8 cellular contexts compared by ENCODE assay signal in genomic region chr3:107235923-107236315, GRCh38.
DNase-seq lines count a peak whose midpoint lies in the region; ATAC-seq, FAIRE-seq and TF ChIP-seq lines count a peak whose summit lies in the region.

No MANE protein-coding gene starts in this region.

- no peaks in the 10 kb centered on the region for H3K36me3 Mint-ChIP-seq in astrocyte (ENCODE audit: low read depth, unreplicated experiment)

- H4K20me1 ChIP-seq in MM.1S (ENCODE audit: insufficient read depth, low read length) (no peaks in the 10 kb centered on the region), astrocyte (ENCODE audit: insufficient read depth, low read length) (no peaks in the 10 kb centered on the region)

- H2AFZ ChIP-seq in MM.1S (ENCODE audit: low read length) (peak overlapping the region; percentile 41), astrocyte (ENCODE audit: low read depth, low read length) (peak overlapping the region; percentile 88)

- WGBS in prostate gland = 0% methylated on average over 5 of the region's 5 CpGs

- H3K4me1 Mint-ChIP-seq in astrocyte (ENCODE audit: low read depth, unreplicated experiment) = peaks cover 6% of the 10 kb centered on the region

- peak; percentile 76 for ATAC-seq in left ventricle myocardium superior

- H3K9ac ChIP-seq in MM.1S (ENCODE audit: low read length) (peak overlapping the region; percentile 10; the same call in 1 of the 2 replicates), astrocyte (ENCODE audit: low read length) (peak overlapping the region; percentile 81)

- no peaks in the 10 kb centered on the region for H3K9me3 Mint-ChIP-seq in astrocyte (ENCODE audit: unreplicated experiment)

- H3K27ac Mint-ChIP-seq in astrocyte (ENCODE audit: unreplicated experiment) = peak overlapping the region; percentile 66

- peak; percentile 67 for DNase-seq in NCI-H510A treated with DMSO at 0.1 percent for 48 hours (lab: John Stamatoyannopoulos, UW)
- DNase-seq in NCI-H510A (lab: John Stamatoyannopoulos, UW) = no peak
- peak; percentile 64 for DNase-seq in H54 (ENCODE audit: insufficient read length, low spot score)
- peak; percentile 79 for DNase-seq in MM.1S
- peak; percentile 65 to 70 for DNase-seq in SHP77 (lab: John Stamatoyannopoulos, UW)
- peak; percentile 66 for DNase-seq in astrocyte (ENCODE audit: low read depth)
- no peak for DNase-seq in left ventricle myocardium superior
- DNase-seq in prostate gland (ENCODE audit: low spot score) = peak; percentile 69

- H3K27me3 ChIP-seq in MM.1S (replicated peaks; ENCODE audit: insufficient read depth, low read length) = no peaks in the 10 kb centered on the region
- H3K27me3 ChIP-seq in astrocyte (ENCODE audit: insufficient read depth, low read length) = no peaks in the 10 kb centered on the region
- H3K27me3 ChIP-seq in prostate gland (replicated peaks; ENCODE audit: insufficient read depth) = no peaks in the 10 kb centered on the region

- TF ChIP-seq CTCF in MM.1S (IDR thresholded peaks at IDR 0.05; ENCODE audit: low read length) (peak; percentile 89), astrocyte (IDR thresholded peaks at IDR 0.05; ENCODE audit: insufficient read depth, low read depth, low read length) (peak; percentile 98), prostate gland (IDR thresholded peaks at IDR 0.05) (peak; percentile 76 to 97 (median 93))

- H3K4me3 ChIP-seq in MM.1S (ENCODE audit: low read length) = peak overlapping the region; percentile 52
- H3K4me3 ChIP-seq in astrocyte (ENCODE audit: insufficient read depth, low read depth, low read length) = peak overlapping the region; percentile 65
- peak overlapping the region; percentile 29 to 34 for H3K4me3 ChIP-seq in prostate gland

- TF ChIP-seq POLR2A in H54 (IDR thresholded peaks at IDR 0.05; ENCODE audit: low read depth, low read length) (no peak), prostate gland (IDR thresholded peaks at IDR 0.05) (no peak)

- peak overlapping the region; percentile 52 for H3K4me3 Mint-ChIP-seq in astrocyte (ENCODE audit: unreplicated experiment)

- H3K9me3 ChIP-seq in MM.1S (replicated peaks; ENCODE audit: insufficient read depth, low read length) = no peaks in the 10 kb centered on the region
- H3K9me3 ChIP-seq in astrocyte (ENCODE audit: insufficient read depth, low read depth, low read length) = no peaks in the 10 kb centered on the region
- no peaks in the 10 kb centered on the region for H3K9me3 ChIP-seq in prostate gland

- H3K4me1 ChIP-seq in MM.1S (ENCODE audit: low read length) = 0 out of 2 replicates have a peak, but pooled peaks cover 3% of the 10 kb centered on the region
- H3K4me1 ChIP-seq in astrocyte (ENCODE audit: insufficient read depth, low read length) = no peaks in the 10 kb centered on the region
- H3K4me1 ChIP-seq in prostate gland (replicated peaks) = no peaks in the 10 kb centered on the region

- no peaks in the 10 kb centered on the region for H3K9me2 ChIP-seq in MM.1S (replicated peaks; ENCODE audit: insufficient read depth, low read length)

- intact Hi-C loops in left ventricle myocardium superior (cut with micrococcal nuclease) (loop anchor here (10.0 kb wide), 1 partner anchor 189 kb away; no protein-coding TSS in a partner anchor), prostate gland (cut with DNase I) (loop anchor here (5.0 to 10.0 kb wide), 4 partner anchors 191 to 691 kb away; partner anchors contain the start of gene BBX)

- H3K4me2 ChIP-seq in MM.1S (ENCODE audit: low read depth, low read length) (peak overlapping the region; percentile 48), astrocyte (ENCODE audit: low read length) (peak overlapping the region; percentile 84)

- H3K36me3 ChIP-seq in MM.1S (replicated peaks; ENCODE audit: insufficient read depth, low read length) (no peaks in the 10 kb centered on the region), astrocyte (ENCODE audit: insufficient read depth, low read length) (no peaks in the 10 kb centered on the region), prostate gland (no peaks in the 10 kb centered on the region)

- FAIRE-seq in H54 (lab: Jason Lieb, UNC) = peak; percentile 96
- peak; percentile 97 for FAIRE-seq in astrocyte (lab: Jason Lieb, UNC)

- no peaks in the 10 kb centered on the region for H3K27me3 Mint-ChIP-seq in astrocyte (ENCODE audit: low read depth, unreplicated experiment)

- H3F3A ChIP-seq in MM.1S (ENCODE audit: insufficient read depth, low read length) = no peaks in the 10 kb centered on the region

- H3K27ac ChIP-seq in MM.1S (ENCODE audit: low read length) (no peak overlapping the region), astrocyte (ENCODE audit: low read depth, low read length) (peak overlapping the region; percentile 3), prostate gland (peak overlapping the region; percentile 3 to 59)

- no peaks in the 10 kb centered on the region for H3K79me2 ChIP-seq in MM.1S (ENCODE audit: low read length)
- peaks cover 5% of the 10 kb centered on the region for H3K79me2 ChIP-seq in astrocyte (ENCODE audit: insufficient read depth, low read length)

Comparison
In these comparisons a context has a peak if more than half of its experiments do, and no peak if none do; other contexts are left out.
1. DNase-seq: peak in NCI-H510A treated with DMSO at 0.1 percent for 48 hours (single experiment), H54 (single experiment), MM.1S (single experiment), SHP77 (2 of 2), astrocyte (single experiment) and prostate gland (single experiment); none in NCI-H510A (single experiment) and left ventricle myocardium superior (single experiment).
2. Peak in every context shown above with its lines, with median percentiles within 50 percentile points of each other: H3K4me3 ChIP-seq and CTCF ChIP-seq.